ENCODE assay signal across 8 cellular contexts in genomic region chr11:47714554-47715081, GRCh38. TPM values are rescaled to one million over a fixed set of nuclear protein-coding genes. Genes with fewer than 3 reads are reported as not detected.
DNase-seq lines count a peak whose midpoint lies in the region; ATAC-seq and TF ChIP-seq lines count a peak whose summit lies in the region.

No MANE protein-coding gene starts in this region.

- H3K4me3 Mint-ChIP-seq in Caco-2 (ENCODE audit: unreplicated experiment) = peak overlapping the region; percentile 88

- H3K4me1 ChIP-seq in Caco-2 (no peaks in the 10 kb centered on the region), RWPE2 (ENCODE audit: insufficient read depth, poor library complexity, severe bottlenecking) (peaks cover 4% of the 10 kb centered on the region), lower lobe of right lung (peaks cover 10% of the 10 kb centered on the region), upper lobe of right lung (no peaks in the 10 kb centered on the region)

- ATAC-seq in HG02798 (IDR thresholded peaks at IDR 0.05; ENCODE audit: poor library complexity, unreplicated experiment) (peak; percentile 8), RWPE2 (ENCODE audit: low read depth) (peak; percentile 62), lower lobe of right lung (peak; percentile 42 to 69), upper lobe of right lung (peak; percentile 53), HG03175 (IDR thresholded peaks at IDR 0.05; ENCODE audit: unreplicated experiment) (no peak), GM19463 (IDR thresholded peaks at IDR 0.05; ENCODE audit: unreplicated experiment) (no peak)

- no peak for TF ChIP-seq CTCF in Caco-2 (IDR thresholded peaks at IDR 0.05; ENCODE audit: insufficient read depth in 1 of 2, low read depth in 1 of 2, low read length in 1 of 2, severe bottlenecking in 1 of 2, unreplicated experiment in 1 of 2)
- TF ChIP-seq CTCF in RWPE2 (IDR thresholded peaks at IDR 0.05; ENCODE audit: poor library complexity, severe bottlenecking) = no peak
- TF ChIP-seq CTCF in coronary artery (IDR thresholded peaks at IDR 0.05) = no peak
- no peak for TF ChIP-seq CTCF in lower lobe of right lung (IDR thresholded peaks at IDR 0.05)
- no peak for TF ChIP-seq CTCF in upper lobe of right lung (IDR thresholded peaks at IDR 0.05)

- DNase-seq in Caco-2 = no peak
- no peak for DNase-seq in RWPE2 (ENCODE audit: low spot score)
- peak; percentile 73 for DNase-seq in coronary artery (ENCODE audit: low spot score)
- no peak for DNase-seq in lower lobe of right lung
- peak; percentile 56 for DNase-seq in upper lobe of right lung

- no peaks in the 10 kb centered on the region for H3K27me3 ChIP-seq in Caco-2 (replicated peaks; ENCODE audit: control insufficient read depth, insufficient read depth, low read length)
- H3K27me3 ChIP-seq in RWPE2 (ENCODE audit: insufficient read depth, poor library complexity, severe bottlenecking) = no peaks in the 10 kb centered on the region
- no peaks in the 10 kb centered on the region for H3K27me3 ChIP-seq in lower lobe of right lung (ENCODE audit: low read depth)
- H3K27me3 ChIP-seq in upper lobe of right lung = no peaks in the 10 kb centered on the region

- peak overlapping the region; percentile 90 for H3K27ac Mint-ChIP-seq in Caco-2 (ENCODE audit: unreplicated experiment)

- H3K9me3 ChIP-seq in Caco-2 = no peaks in the 10 kb centered on the region
- no peaks in the 10 kb centered on the region for H3K9me3 ChIP-seq in RWPE2 (ENCODE audit: severe bottlenecking)
- no peaks in the 10 kb centered on the region for H3K9me3 ChIP-seq in lower lobe of right lung
- H3K9me3 ChIP-seq in upper lobe of right lung = no peaks in the 10 kb centered on the region

- POLR2A ChIA-PET in Caco-2 (lab: Charles Lee) = interaction anchor here (0.6 to 1.9 kb wide), 4 partner anchors 9 to 546 kb away, joined by 3 to 9 read pairs (median 4); partner anchors contain the start of gene PSMC3

- H3K36me3 Mint-ChIP-seq in Caco-2 (ENCODE audit: insufficient read depth, unreplicated experiment) = peaks cover 49% of the 10 kb centered on the region

- BruUV-seq in Caco-2 (replicated peaks; lab: Mats Ljungman, UMichigan) = no TSS peak

- peak overlapping the region; percentile 49 for H3K4me3 ChIP-seq in Caco-2 (ENCODE audit: low read depth, low read length)
- peak overlapping the region; percentile 46 for H3K4me3 ChIP-seq in RWPE2 (ENCODE audit: severe bottlenecking)
- H3K4me3 ChIP-seq in coronary artery = peak overlapping the region; percentile 77
- peak overlapping the region; percentile 84 for H3K4me3 ChIP-seq in lower lobe of right lung
- peak overlapping the region; percentile 81 for H3K4me3 ChIP-seq in upper lobe of right lung

- no peaks in the 10 kb centered on the region for H3K4me1 Mint-ChIP-seq in Caco-2 (ENCODE audit: low read depth, unreplicated experiment)

- H3K27ac ChIP-seq in RWPE2 (ENCODE audit: poor library complexity, severe bottlenecking) = peak overlapping the region; percentile 22
- H3K27ac ChIP-seq in coronary artery = peak overlapping the region; percentile 49 to 75
- peak overlapping the region; percentile 86 for H3K27ac ChIP-seq in lower lobe of right lung
- peak overlapping the region; percentile 85 for H3K27ac ChIP-seq in upper lobe of right lung

- CTCF ChIA-PET in Caco-2 (lab: Charles Lee) = interaction anchor here (0.6 kb wide), 2 partner anchors 71 to 231 kb away, joined by 3 to 5 read pairs; no protein-coding TSS in a partner anchor

- H3K36me3 ChIP-seq in Caco-2 (ENCODE audit: control insufficient read depth, insufficient read depth, low read length) (no peaks in the 10 kb centered on the region), RWPE2 (ENCODE audit: low read depth) (peaks cover 35% of the 10 kb centered on the region), lower lobe of right lung (peaks cover 36% of the 10 kb centered on the region), upper lobe of right lung (peaks cover 38% of the 10 kb centered on the region)

- H3K27me3 Mint-ChIP-seq in Caco-2 (ENCODE audit: insufficient read depth, unreplicated experiment) = no peaks in the 10 kb centered on the region

- intact Hi-C loops in Caco-2 (cut with micrococcal nuclease; ENCODE audit: unreplicated experiment) = loop anchor here (1.0 to 2.0 kb wide), 2 partner anchors 10 to 72 kb away; partner anchors contain the start of gene MTCH2
- intact Hi-C loops in lower lobe of right lung (cut with DNase I) = no loop called here
- intact Hi-C loops in upper lobe of right lung (cut with DNase I) = no loop called here

- H3K9me3 Mint-ChIP-seq in Caco-2 (ENCODE audit: unreplicated experiment) = no peaks in the 10 kb centered on the region

RNA-seq across cellular contexts. Expression of gene AGBL2, which starts 0.6 kb away (rescaled TPM):
- total RNA-seq in Caco-2 (2022) (2.9 and 3.4 TPM in 2 replicates), lower lobe of right lung (6.0 TPM), upper lobe of right lung (0.96 TPM)

RNA-seq across cellular contexts. Expression of gene FNBP4, which starts 52.5 kb away (rescaled TPM):
- total RNA-seq in Caco-2 (2022) (104 and 112 TPM in 2 replicates), lower lobe of right lung (87.3 TPM), upper lobe of right lung (89.5 TPM)

Comparison
In these comparisons a context has a peak if more than half of its experiments do, and no peak if none do; other contexts are left out.
1. DNase-seq: peak in coronary artery (single experiment) and upper lobe of right lung (single experiment); none in Caco-2 (0 of 2), RWPE2 (single experiment) and lower lobe of right lung (single experiment).
2. ATAC-seq: peak in HG02798 (single experiment), RWPE2 (single experiment), lower lobe of right lung (2 of 2) and upper lobe of right lung (single experiment); none in HG03175 (single experiment) and GM19463 (single experiment).
3. H3K27ac ChIP-seq: peak in every context shown above with its lines; median percentile 86 in lower lobe of right lung; 85 in upper lobe of right lung; 62 in coronary artery; 22 in RWPE2.
4. Peak in every context shown above with its lines, with median percentiles within 50 percentile points of each other: H3K4me3 ChIP-seq.